ENCODE assay signal across 12 cellular contexts in the genomic region with DNA sequence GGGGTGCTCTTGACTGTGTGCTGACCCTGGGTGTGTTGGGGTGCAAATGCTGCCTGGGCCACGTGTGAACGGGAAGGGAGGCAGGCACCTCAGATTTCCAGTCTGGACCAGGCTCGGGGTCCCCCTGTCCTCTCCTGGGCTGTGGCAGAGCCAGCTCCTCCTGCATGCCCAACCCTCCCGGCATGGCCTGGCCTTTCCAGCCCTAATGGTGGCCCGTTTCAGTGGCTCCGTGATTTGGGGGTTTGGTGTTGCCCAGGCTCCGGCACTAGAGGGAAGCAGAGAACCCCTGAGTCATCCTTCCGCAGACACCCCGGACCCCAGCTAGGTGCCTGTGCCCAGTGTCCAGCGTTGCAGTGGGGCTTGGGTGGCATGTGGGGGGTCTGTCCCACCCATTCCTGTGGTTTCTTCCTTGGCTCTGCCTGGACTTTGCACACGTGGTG. TPM values are rescaled to one million over a fixed set of nuclear protein-coding genes. Genes with fewer than 3 reads are reported as not detected.
DNase-seq lines count a peak whose midpoint lies in the region; ATAC-seq and TF ChIP-seq lines count a peak whose summit lies in the region.
"Had no signal": no experiment of that assay in that cellular context is flagged by ENCODE, and none has a peak within 500 bp of the region (broad histone marks: within the 10 kb centered on the region; RNA-seq: fewer than 3 reads in every experiment).

No MANE protein-coding gene starts in this region.

- peak overlapping the region; percentile 95 for H3K27ac Mint-ChIP-seq in T-helper 2 cell treated with Interferon-gamma antibody and Interleukin-4, amounts not matched to agents 5 μg/mL and 100 μg/mL, for 36 hours
- no peak overlapping the region for H3K27ac Mint-ChIP-seq in stimulated activated effector memory CD8-positive, alpha-beta T cell treated with anti-CD3 and anti-CD28 coated beads, Interleukin-12 subunit alpha, Interleukin-12 subunit beta, amount 100 ng/mL, for 72 hours
- H3K27ac Mint-ChIP-seq in nephron progenitor cell = no peak overlapping the region

- TF ChIP-seq CTCF in nephron progenitor cell (IDR thresholded peaks at IDR 0.05) = no peak

- peaks cover 77% of the 10 kb centered on the region for H3K36me3 Mint-ChIP-seq in T-helper 2 cell treated with Interferon-gamma antibody and Interleukin-4, amounts not matched to agents 5 μg/mL and 100 μg/mL, for 36 hours (ENCODE audit: low read depth)
- H3K36me3 Mint-ChIP-seq in stimulated activated effector memory CD8-positive, alpha-beta T cell treated with anti-CD3 and anti-CD28 coated beads, Interleukin-12 subunit alpha, Interleukin-12 subunit beta, amount 100 ng/mL, for 72 hours = peaks cover 100% of the 10 kb centered on the region
- H3K36me3 Mint-ChIP-seq in nephron progenitor cell (ENCODE audit: low read depth) = peaks cover 64% of the 10 kb centered on the region

- ATAC-seq in left cardiac atrium = no peak
- ATAC-seq in stimulated activated effector memory CD8-positive, alpha-beta T cell treated with anti-CD3 and anti-CD28 coated beads, Interleukin-12 subunit alpha, Interleukin-12 subunit beta, amount 100 ng/mL, for 72 hours = no peak

- intact Hi-C loops in left cardiac atrium (cut with DNase I) = no loop called here

- H3K4me1 ChIP-seq in SJCRH30 = peaks cover 60% of the 10 kb centered on the region
- H3K4me1 ChIP-seq: thyroid gland had no signal

- no peaks in the 10 kb centered on the region for H3K9me3 ChIP-seq in SJCRH30 (replicated peaks)
- H3K9me3 ChIP-seq: thyroid gland had no signal

- no peaks in the 10 kb centered on the region for H3K27me3 Mint-ChIP-seq in T-helper 2 cell treated with Interferon-gamma antibody and Interleukin-4, amounts not matched to agents 5 μg/mL and 100 μg/mL, for 36 hours (ENCODE audit: low read depth)
- H3K27me3 Mint-ChIP-seq in nephron progenitor cell (ENCODE audit: low read depth, poor library complexity) = no peaks in the 10 kb centered on the region

- H3K4me3 Mint-ChIP-seq in T-helper 2 cell treated with Interferon-gamma antibody and Interleukin-4, amounts not matched to agents 5 μg/mL and 100 μg/mL, for 36 hours = peak overlapping the region; percentile 84
- peak overlapping the region; percentile 73 for H3K4me3 Mint-ChIP-seq in stimulated activated effector memory CD8-positive, alpha-beta T cell treated with anti-CD3 and anti-CD28 coated beads, Interleukin-12 subunit alpha, Interleukin-12 subunit beta, amount 100 ng/mL, for 72 hours
- no peak overlapping the region for H3K4me3 Mint-ChIP-seq in nephron progenitor cell

- DNase-seq in T-helper 2 cell treated with Interferon-gamma antibody and Interleukin-4, amounts not matched to agents 5 μg/mL and 100 μg/mL, for 36 hours (ENCODE audit: low spot score) = no peak
- DNase-seq in T-helper 2 cell = no peak
- DNase-seq in SJCRH30 = peak; percentile 73 to 79
- DNase-seq in left cardiac atrium = peak; percentile 17
- no peak for DNase-seq in stimulated activated effector memory CD8-positive, alpha-beta T cell treated with anti-CD3 and anti-CD28 coated beads, Interleukin-12 subunit alpha, Interleukin-12 subunit beta, amount 100 ng/mL, for 72 hours (ENCODE audit: low spot score in 2 of 2)
- DNase-seq in HCEC 1CT = no peak
- DNase-seq in SIG-M5 (lab: John Stamatoyannopoulos, UW) = no peak
- no peak for DNase-seq in nephron progenitor cell
- DNase-seq: NCI-H1417 treated with DMSO at 0.1 percent for 48 hours, thyroid gland had no signal

- peaks cover 72% of the 10 kb centered on the region for H3K36me3 ChIP-seq in SJCRH30

- no peaks in the 10 kb centered on the region for H3K27me3 ChIP-seq in SJCRH30
- H3K27me3 ChIP-seq: thyroid gland had no signal

- H3K27ac ChIP-seq in SJCRH30 = peak overlapping the region; percentile 80; the same call in 1 of the 2 replicates
- H3K27ac ChIP-seq: 22Rv1, thyroid gland, VCaP had no signal

- no peak overlapping the region for H3K4me3 ChIP-seq in SJCRH30
- H3K4me3 ChIP-seq: thyroid gland had no signal

- peaks cover 53% of the 10 kb centered on the region for H3K4me1 Mint-ChIP-seq in T-helper 2 cell treated with Interferon-gamma antibody and Interleukin-4, amounts not matched to agents 5 μg/mL and 100 μg/mL, for 36 hours (ENCODE audit: low read depth)
- H3K4me1 Mint-ChIP-seq in stimulated activated effector memory CD8-positive, alpha-beta T cell treated with anti-CD3 and anti-CD28 coated beads, Interleukin-12 subunit alpha, Interleukin-12 subunit beta, amount 100 ng/mL, for 72 hours = peaks cover 72% of the 10 kb centered on the region
- H3K4me1 Mint-ChIP-seq in nephron progenitor cell = peaks cover 72% of the 10 kb centered on the region

- no peaks in the 10 kb centered on the region for H3K9me3 Mint-ChIP-seq in T-helper 2 cell treated with Interferon-gamma antibody and Interleukin-4, amounts not matched to agents 5 μg/mL and 100 μg/mL, for 36 hours
- H3K9me3 Mint-ChIP-seq in stimulated activated effector memory CD8-positive, alpha-beta T cell treated with anti-CD3 and anti-CD28 coated beads, Interleukin-12 subunit alpha, Interleukin-12 subunit beta, amount 100 ng/mL, for 72 hours = no peaks in the 10 kb centered on the region
- H3K9me3 Mint-ChIP-seq in nephron progenitor cell = no peaks in the 10 kb centered on the region

RNA-seq across cellular contexts. Expression of gene RBM38, which starts 9.1 kb away (rescaled TPM):
- total RNA-seq in SJCRH30 (2014; rRNA removed; shearing (Covaris generic)) = 181 and 190 TPM in 2 replicates
- 100 to 1,000 TPM in 1 of 2 donors, 10 to 100 TPM in 1; 78.6 to 101 TPM for total RNA-seq in left cardiac atrium

RNA-seq across cellular contexts. Expression of gene RAE1, which starts 49.2 kb away (rescaled TPM):
- total RNA-seq in SJCRH30 (2014; rRNA removed; shearing (Covaris generic)) = 112 and 119 TPM in 2 replicates
- 10 to 100 TPM; 14.3 to 14.5 TPM for total RNA-seq in left cardiac atrium

Comparison
In these comparisons a context has a peak if more than half of its experiments do, and no peak if none do; other contexts are left out.
1. DNase-seq: peak in SJCRH30 (2 of 2) and left cardiac atrium (single experiment); none in T-helper 2 cell treated with Interferon-gamma antibody and Interleukin-4, amounts not matched to agents 5 μg/mL and 100 μg/mL, for 36 hours (single experiment), T-helper 2 cell (0 of 5), stimulated activated effector memory CD8-positive, alpha-beta T cell treated with anti-CD3 and anti-CD28 coated beads, Interleukin-12 subunit alpha, Interleukin-12 subunit beta, amount 100 ng/mL, for 72 hours (0 of 2), HCEC 1CT (single experiment), SIG-M5 (single experiment) and nephron progenitor cell (single experiment).